ENCODE assay signal across 16 cellular contexts in genomic region chr11:74134661-74135515, GRCh38. TPM values are rescaled to one million over a fixed set of nuclear protein-coding genes. Genes with fewer than 3 reads are reported as not detected.
DNase-seq lines count a peak whose midpoint lies in the region; ATAC-seq, FAIRE-seq and TF ChIP-seq lines count a peak whose summit lies in the region.
"Had no signal": no experiment of that assay in that cellular context is flagged by ENCODE, and none has a peak within 500 bp of the region (broad histone marks: within the 10 kb centered on the region; RNA-seq: fewer than 3 reads in every experiment).

No MANE protein-coding gene starts in this region.

- H3K27me3 Mint-ChIP-seq in chondrocyte (ENCODE audit: low read depth) = no peaks in the 10 kb centered on the region
- H3K27me3 Mint-ChIP-seq: activated CD4-positive, alpha-beta T cell treated with anti-CD3 and anti-CD28 coated beads for 36 hours; CD4-positive, alpha-beta memory T cell had no signal

- H3K56ac ChIP-seq in mesendoderm (ENCODE audit: low read length) = no peak overlapping the region

- no peaks in the 10 kb centered on the region for H3K27me3 ChIP-seq in mesendoderm (ENCODE audit: insufficient read depth, low read length, poor library complexity)
- H3K27me3 ChIP-seq in gastrocnemius medialis = no peaks in the 10 kb centered on the region

- intact Hi-C loops in gastrocnemius medialis (cut with DNase I; ENCODE audit: low total_unique reads) = no loop called here

- H3K4me1 ChIP-seq in mesendoderm (ENCODE audit: control insufficient read depth, low read depth, low read length) = no peaks in the 10 kb centered on the region
- H3K4me1 ChIP-seq in gastrocnemius medialis = peaks cover 22 to 28% of the 10 kb centered on the region in 2 donors

- no CpG with 5 or more reads among the region's 6 CpGs for WGBS in mesendoderm (ENCODE audit: extremely low coverage, insufficient coverage, low lambda C conversion rate)

- H3K36me3 ChIP-seq in mesendoderm (ENCODE audit: control insufficient read depth, insufficient read depth, low read length) (no peaks in the 10 kb centered on the region), gastrocnemius medialis (peaks cover 0 to 31% of the 10 kb centered on the region in 2 donors)

- H3K79me2 ChIP-seq in mesendoderm (ENCODE audit: control insufficient read depth, insufficient read depth, low read length) = no peaks in the 10 kb centered on the region

- no peak overlapping the region for H2AK5ac ChIP-seq in mesendoderm (ENCODE audit: low read length)

- H3K79me1 ChIP-seq in mesendoderm (ENCODE audit: low read length) = no peaks in the 10 kb centered on the region

- peak; percentile 6 for FAIRE-seq in H54 (lab: Jason Lieb, UNC)

- no peak overlapping the region for H4K8ac ChIP-seq in mesendoderm (ENCODE audit: low read depth, low read length)

- in situ Hi-C loops in gastrocnemius medialis (cut with MboI; ENCODE audit: low sequenced_read_pairs in 4 of 4) = no loop called here

- H3K9ac ChIP-seq in mesendoderm (ENCODE audit: low read length) = no peak overlapping the region
- H3K9ac ChIP-seq: KMS-11 had no signal

- H3K4me1 Mint-ChIP-seq in chondrocyte (ENCODE audit: low read depth) = peaks cover 58% of the 10 kb centered on the region
- H3K4me1 Mint-ChIP-seq: activated CD4-positive, alpha-beta T cell treated with anti-CD3 and anti-CD28 coated beads for 36 hours; CD4-positive, alpha-beta memory T cell; neural crest cell had no signal

- no peak overlapping the region for H3K23ac ChIP-seq in mesendoderm (ENCODE audit: low read length)

- no peak for DNase-seq in H54 (ENCODE audit: insufficient read length, low spot score)
- peak; percentile 42 for DNase-seq in NCI-H82 (lab: John Stamatoyannopoulos, UW)
- no peak for DNase-seq in chondrocyte (ENCODE audit: low spot score)
- peak; percentile 57 for DNase-seq in renal cortical epithelial cell (ENCODE audit: low read depth)
- DNase-seq in mesendoderm = no peak
- DNase-seq in gastrocnemius medialis = no peak
- DNase-seq: activated CD4-positive, alpha-beta T cell treated with anti-CD3 and anti-CD28 coated beads for 36 hours; activated T-cell treated with anti-CD3 and anti-CD28 coated beads, Interleukin-2, amount 50 U/mL, for 72 hours; aorta; CD4-positive, alpha-beta memory T cell; left ventricle myocardium inferior; NCI-H1930 had no signal

- H3K9me3 Mint-ChIP-seq in chondrocyte (ENCODE audit: low read depth) = no peaks in the 10 kb centered on the region
- H3K9me3 Mint-ChIP-seq: activated T-cell treated with anti-CD3 and anti-CD28 coated beads, Interleukin-2, amount 50 U/mL, for 72 hours; CD4-positive, alpha-beta memory T cell; neural crest cell had no signal

- H3K27ac Mint-ChIP-seq in chondrocyte (ENCODE audit: unreplicated experiment) = peak overlapping the region; percentile 49
- H3K27ac Mint-ChIP-seq: activated CD4-positive, alpha-beta T cell treated with anti-CD3 and anti-CD28 coated beads for 36 hours; activated T-cell treated with anti-CD3 and anti-CD28 coated beads, Interleukin-2, amount 50 U/mL, for 72 hours had no signal

- no peak overlapping the region for H3K4ac ChIP-seq in mesendoderm (ENCODE audit: low read depth, low read length)

- H3K27ac ChIP-seq in mesendoderm (ENCODE audit: low read depth, low read length) (no peak overlapping the region), gastrocnemius medialis (no peak overlapping the region)
- H3K27ac ChIP-seq: KMS-11, left ventricle myocardium inferior, skin epidermis had no signal

- no peak overlapping the region for H3K4me3 ChIP-seq in mesendoderm (ENCODE audit: low read length)
- no peak overlapping the region for H3K4me3 ChIP-seq in gastrocnemius medialis
- H3K4me3 ChIP-seq: left ventricle myocardium inferior, skin epidermis had no signal

- ATAC-seq in gastrocnemius medialis = no peak
- no peak for ATAC-seq in HG02852 (IDR thresholded peaks at IDR 0.05; ENCODE audit: unreplicated experiment)
- ATAC-seq: activated CD4-positive, alpha-beta T cell treated with anti-CD3 and anti-CD28 coated beads for 36 hours; activated T-cell treated with anti-CD3 and anti-CD28 coated beads, Interleukin-2, amount 50 U/mL, for 72 hours had no signal

- peaks cover 10% of the 10 kb centered on the region for H3K36me3 Mint-ChIP-seq in chondrocyte (ENCODE audit: low read depth)

- H3K4me2 ChIP-seq in mesendoderm (ENCODE audit: low read length) = no peak overlapping the region
- H3K4me2 ChIP-seq: KMS-11 had no signal

- H3K4me3 Mint-ChIP-seq in chondrocyte (ENCODE audit: unreplicated experiment) = no peak overlapping the region
- H3K4me3 Mint-ChIP-seq: activated CD4-positive, alpha-beta T cell treated with anti-CD3 and anti-CD28 coated beads for 36 hours; activated T-cell treated with anti-CD3 and anti-CD28 coated beads, Interleukin-2, amount 50 U/mL, for 72 hours; CD4-positive, alpha-beta memory T cell; neural crest cell had no signal

- H3K18ac ChIP-seq in mesendoderm (ENCODE audit: low read length) = no peak overlapping the region

- no peak for TF ChIP-seq CTCF in chondrocyte (IDR thresholded peaks at IDR 0.05)
- TF ChIP-seq CTCF in gastrocnemius medialis (IDR thresholded peaks at IDR 0.05 in 4 of 5, conservative IDR thresholded peaks at IDR 0.05 in 1 of 5) = no peak

- H2BK5ac ChIP-seq in mesendoderm (ENCODE audit: low read length) = no peak overlapping the region

- TF ChIP-seq POLR2A in H54 (IDR thresholded peaks at IDR 0.05; ENCODE audit: low read depth, low read length) (no peak), gastrocnemius medialis (IDR thresholded peaks at IDR 0.05) (no peak)

- H2BK15ac ChIP-seq in mesendoderm (replicated peaks; ENCODE audit: low read depth) = no peak overlapping the region

- no peak overlapping the region for H4K5ac ChIP-seq in mesendoderm (ENCODE audit: low read length)

- H3K9me3 ChIP-seq in gastrocnemius medialis = no peaks in the 10 kb centered on the region
- H3K9me3 ChIP-seq: left ventricle myocardium inferior had no signal

- H2BK120ac ChIP-seq in mesendoderm (ENCODE audit: low read depth, low read length) = no peak overlapping the region

RNA-seq across cellular contexts. Expression of gene C2CD3, which starts 35.9 kb away (rescaled TPM):
- total RNA-seq in chondrocyte (14.7 to 28.0 TPM (median 16.3 TPM) in 3 replicates), renal cortical epithelial cell (11.6 and 27.6 TPM in 2 replicates), gastrocnemius medialis (10 to 100 TPM; 13.8 to 33.2 (median 16.4) TPM)
- 12.5 TPM for polyA plus RNA-seq in mesendoderm (2013, experiment 1 of 2)
- 14.5 TPM for polyA plus RNA-seq in mesendoderm (2013, experiment 2 of 2)

RNA-seq across cellular contexts. Expression of gene PPME1, which starts 36.2 kb away (rescaled TPM):
- total RNA-seq in chondrocyte (40.5 to 76.2 TPM (median 71.6 TPM) in 3 replicates), renal cortical epithelial cell (27.6 and 69.9 TPM in 2 replicates), gastrocnemius medialis (10 to 100 TPM; 31.5 to 51.7 (median 43.2) TPM)
- 47.6 TPM for polyA plus RNA-seq in mesendoderm (2013, experiment 1 of 2)
- 48.6 TPM for polyA plus RNA-seq in mesendoderm (2013, experiment 2 of 2)

Comparison
In these comparisons a context has a peak if more than half of its experiments do, and no peak if none do; other contexts are left out.
1. DNase-seq: peak in NCI-H82 (single experiment) and renal cortical epithelial cell (single experiment); none in H54 (single experiment), chondrocyte (single experiment), mesendoderm (single experiment) and gastrocnemius medialis (0 of 2).